In the genomic region with DNA sequence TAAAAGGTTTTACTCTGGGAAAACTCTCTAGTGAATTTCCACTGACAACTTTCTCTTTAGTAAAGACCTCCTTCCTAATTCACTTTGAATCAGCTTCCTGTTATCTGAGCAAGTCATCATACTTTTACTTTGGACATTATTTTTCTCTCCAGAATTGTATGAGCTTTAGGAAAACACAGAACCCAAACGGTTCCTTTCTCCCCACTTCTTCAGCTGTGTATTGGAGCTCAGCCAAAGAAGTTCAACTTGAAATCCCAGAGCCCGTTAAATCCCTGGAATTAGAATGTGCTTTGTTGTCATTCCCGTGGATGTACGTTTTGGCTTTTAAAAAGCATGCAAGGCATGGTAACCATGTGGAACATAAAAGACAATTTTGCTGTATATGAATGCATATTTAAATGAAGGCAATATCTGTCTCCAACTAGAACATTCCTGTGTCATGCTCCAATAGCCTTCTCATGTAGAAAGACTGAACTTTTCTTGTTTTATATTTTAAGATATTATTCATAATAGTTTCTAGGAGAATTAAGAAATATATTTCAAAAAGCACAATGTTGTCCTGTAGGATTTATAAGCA, we compare ENCODE assay signal across 22 cellular contexts. TPM values are rescaled to one million over a fixed set of nuclear protein-coding genes. Genes with fewer than 3 reads are reported as not detected.
A peak's percentile ranks its signal among the peaks of the same experiment; 100 is the strongest.
DNase-seq lines count a peak whose midpoint lies in the region; ATAC-seq and TF ChIP-seq lines count a peak whose summit lies in the region.
"Had no signal": no experiment of that assay in that cellular context is flagged by ENCODE, and none has a peak within 500 bp of the region (broad histone marks: within the 10 kb centered on the region; RNA-seq: fewer than 3 reads in every experiment).

No MANE protein-coding gene starts in this region.

- peaks cover 7% of the 10 kb centered on the region for H3K36me3 Mint-ChIP-seq in natural killer cell treated with Interleukin-12 subunit alpha and Interleukin-12 subunit beta and Interleukin-15 and Interleukin-18, amount 100 ng/mL, for 72 hours
- no peaks in the 10 kb centered on the region for H3K36me3 Mint-ChIP-seq in effector memory CD8-positive, alpha-beta T cell (ENCODE audit: insufficient read depth)
- H3K36me3 Mint-ChIP-seq in activated naive CD4-positive, alpha-beta T cell treated with anti-CD3 and anti-CD28 coated beads, Interleukin-2, amount 10 ng/mL, durations not matched to agents 7 days and 5 days = no peaks in the 10 kb centered on the region
- H3K36me3 Mint-ChIP-seq: IgD-negative memory B cell, neural progenitor cell had no signal

- TF ChIP-seq CTCF in left ventricle myocardium inferior (IDR thresholded peaks at IDR 0.05; ENCODE audit: borderline replicate concordance) = no peak

- H3K9me3 Mint-ChIP-seq in natural killer cell treated with Interleukin-12 subunit alpha and Interleukin-12 subunit beta and Interleukin-15 and Interleukin-18, amount 100 ng/mL, for 72 hours = peaks cover 28% of the 10 kb centered on the region
- H3K9me3 Mint-ChIP-seq in effector memory CD8-positive, alpha-beta T cell = peaks cover 3 to 12% of the 10 kb centered on the region in 2 donors
- H3K9me3 Mint-ChIP-seq in activated naive CD4-positive, alpha-beta T cell treated with anti-CD3 and anti-CD28 coated beads, Interleukin-2, amount 10 ng/mL, durations not matched to agents 7 days and 5 days = peaks cover 8% of the 10 kb centered on the region

- no peaks in the 10 kb centered on the region for H3K36me3 ChIP-seq in left ventricle myocardium inferior
- H3K36me3 ChIP-seq: neural progenitor cell, right lobe of liver, tibial artery had no signal

- DNase-seq in left ventricle myocardium inferior (no peak), cardiac septum (ENCODE audit: low spot score) (no peak), dedifferentiated amniotic fluid mesenchymal stem cell (ENCODE audit: extremely low spot score) (peak; percentile 43), myocyte (ENCODE audit: low read depth) (peak; percentile 54)
- no peak for DNase-seq in natural killer cell treated with Interleukin-12 subunit alpha and Interleukin-12 subunit beta and Interleukin-15 and Interleukin-18, amount 100 ng/mL, for 72 hours (ENCODE audit: low spot score)
- DNase-seq in effector memory CD8-positive, alpha-beta T cell = no peak
- no peak for DNase-seq in activated naive CD4-positive, alpha-beta T cell treated with anti-CD3 and anti-CD28 coated beads, Interleukin-2, amount 10 ng/mL, durations not matched to agents 7 days and 5 days
- DNase-seq: activated CD4-positive, CD25-positive, alpha-beta regulatory T cell; activated effector memory CD4-positive, alpha-beta T cell treated with anti-CD3 and anti-CD28 coated beads, Interleukin-2, amount 50 U/mL, for 16 hours; aorta; COR-L47; dorsolateral prefrontal cortex; NCI-H2107; right lobe of liver; RPMI8226; T-helper 17 cell; tibial artery had no signal

- no peak overlapping the region for H3K4me3 Mint-ChIP-seq in natural killer cell treated with Interleukin-12 subunit alpha and Interleukin-12 subunit beta and Interleukin-15 and Interleukin-18, amount 100 ng/mL, for 72 hours
- no peak overlapping the region for H3K4me3 Mint-ChIP-seq in effector memory CD8-positive, alpha-beta T cell
- H3K4me3 Mint-ChIP-seq in activated naive CD4-positive, alpha-beta T cell treated with anti-CD3 and anti-CD28 coated beads, Interleukin-2, amount 10 ng/mL, durations not matched to agents 7 days and 5 days = no peak overlapping the region
- H3K4me3 Mint-ChIP-seq: neural progenitor cell, T-helper 17 cell had no signal

- no peak overlapping the region for H3K27ac Mint-ChIP-seq in natural killer cell treated with Interleukin-12 subunit alpha and Interleukin-12 subunit beta and Interleukin-15 and Interleukin-18, amount 100 ng/mL, for 72 hours
- H3K27ac Mint-ChIP-seq in effector memory CD8-positive, alpha-beta T cell = no peak overlapping the region
- H3K27ac Mint-ChIP-seq in activated naive CD4-positive, alpha-beta T cell treated with anti-CD3 and anti-CD28 coated beads, Interleukin-2, amount 10 ng/mL, durations not matched to agents 7 days and 5 days = no peak overlapping the region
- H3K27ac Mint-ChIP-seq: IgD-negative memory B cell, neural progenitor cell, T-helper 17 cell had no signal

- peak overlapping the region; percentile 64 for H3K27ac ChIP-seq in left ventricle myocardium inferior (replicated peaks)
- H3K27ac ChIP-seq: dorsolateral prefrontal cortex, neural progenitor cell, right lobe of liver had no signal

- no peaks in the 10 kb centered on the region for H3K27me3 Mint-ChIP-seq in natural killer cell treated with Interleukin-12 subunit alpha and Interleukin-12 subunit beta and Interleukin-15 and Interleukin-18, amount 100 ng/mL, for 72 hours
- no peaks in the 10 kb centered on the region for H3K27me3 Mint-ChIP-seq in effector memory CD8-positive, alpha-beta T cell
- no peaks in the 10 kb centered on the region for H3K27me3 Mint-ChIP-seq in activated naive CD4-positive, alpha-beta T cell treated with anti-CD3 and anti-CD28 coated beads, Interleukin-2, amount 10 ng/mL, durations not matched to agents 7 days and 5 days
- H3K27me3 Mint-ChIP-seq: IgD-negative memory B cell, T-helper 17 cell had no signal

- no peak for ATAC-seq in natural killer cell treated with Interleukin-12 subunit alpha and Interleukin-12 subunit beta and Interleukin-15 and Interleukin-18, amount 100 ng/mL, for 72 hours
- ATAC-seq in effector memory CD8-positive, alpha-beta T cell (replicated peaks) = no peak
- ATAC-seq in GM21717 (IDR thresholded peaks at IDR 0.05; ENCODE audit: unreplicated experiment) = no peak
- ATAC-seq: HCT116, right lobe of liver, T-helper 17 cell had no signal

- intact Hi-C loops in left ventricle myocardium inferior (cut with micrococcal nuclease) (no loop called here), cardiac septum (cut with DNase I) (no loop called here)

- peak overlapping the region; percentile 5 for H3K4me3 ChIP-seq in left ventricle myocardium inferior
- H3K4me3 ChIP-seq: lung, neural progenitor cell, right lobe of liver, tibial artery had no signal

- CTCF ChIA-PET in activated naive CD4-positive, alpha-beta T cell treated with anti-CD3 and anti-CD28 coated beads, Interleukin-2, amount 10 ng/mL, durations not matched to agents 7 days and 5 days (lab: Charles Lee) = no interaction called here

- no peaks in the 10 kb centered on the region for H3K4me1 Mint-ChIP-seq in natural killer cell treated with Interleukin-12 subunit alpha and Interleukin-12 subunit beta and Interleukin-15 and Interleukin-18, amount 100 ng/mL, for 72 hours (ENCODE audit: low read depth in 2 of 2)
- H3K4me1 Mint-ChIP-seq in effector memory CD8-positive, alpha-beta T cell (ENCODE audit: low read depth in 2 of 2) = no peaks in the 10 kb centered on the region
- H3K4me1 Mint-ChIP-seq in activated naive CD4-positive, alpha-beta T cell treated with anti-CD3 and anti-CD28 coated beads, Interleukin-2, amount 10 ng/mL, durations not matched to agents 7 days and 5 days = no peaks in the 10 kb centered on the region
- H3K4me1 Mint-ChIP-seq: IgD-negative memory B cell, T-helper 17 cell had no signal

- peaks cover 8% of the 10 kb centered on the region for H3K9me3 ChIP-seq in left ventricle myocardium inferior (replicated peaks)

- H3K27me3 ChIP-seq in left ventricle myocardium inferior (ENCODE audit: low read depth) = no peaks in the 10 kb centered on the region
- H3K27me3 ChIP-seq: dorsolateral prefrontal cortex, neural progenitor cell, right lobe of liver, tibial artery had no signal

- no peaks in the 10 kb centered on the region for H3K4me1 ChIP-seq in left ventricle myocardium inferior
- H3K4me1 ChIP-seq: neural progenitor cell, right lobe of liver had no signal

RNA-seq across cellular contexts. Expression of a gene that starts 46.5 kb away (rescaled TPM):
- total RNA-seq in left ventricle myocardium inferior = 0.36 TPM
- total RNA-seq in cardiac septum = 0.40 TPM
- total RNA-seq in myocyte = not detected in 2 replicates
- 0.09 TPM for polyA plus RNA-seq in myocyte (2012)
- not detected for total RNA-seq in natural killer cell treated with Interleukin-12 subunit alpha and Interleukin-12 subunit beta and Interleukin-15 and Interleukin-18, amount 100 ng/mL, for 72 hours
- total RNA-seq: T-helper 17 cell had no signal
- polyA plus RNA-seq: IgD-negative memory B cell had no signal

Comparison
In these comparisons a context has a peak if more than half of its experiments do, and no peak if none do; other contexts are left out.
1. DNase-seq: peak in dedifferentiated amniotic fluid mesenchymal stem cell (single experiment) and myocyte (single experiment); none in left ventricle myocardium inferior (single experiment), cardiac septum (single experiment), natural killer cell treated with Interleukin-12 subunit alpha and Interleukin-12 subunit beta and Interleukin-15 and Interleukin-18, amount 100 ng/mL, for 72 hours (single experiment), effector memory CD8-positive, alpha-beta T cell (0 of 3) and activated naive CD4-positive, alpha-beta T cell treated with anti-CD3 and anti-CD28 coated beads, Interleukin-2, amount 10 ng/mL, durations not matched to agents 7 days and 5 days (single experiment).